In genomic region chr16:4375717-4376116, GRCh38 we compare ENCODE assay signal across 9 cellular contexts. TPM values are rescaled to one million over a fixed set of nuclear protein-coding genes. Genes with fewer than 3 reads are reported as not detected.
A peak's percentile ranks its signal among the peaks of the same experiment; 100 is the strongest.
DNase-seq lines count a peak whose midpoint lies in the region; ATAC-seq and TF ChIP-seq lines count a peak whose summit lies in the region.
"Had no signal": no experiment of that assay in that cellular context is flagged by ENCODE, and none has a peak within 500 bp of the region (broad histone marks: within the 10 kb centered on the region; RNA-seq: fewer than 3 reads in every experiment).

No MANE protein-coding gene starts in this region.

- no peaks in the 10 kb centered on the region for H3K27me3 ChIP-seq in Peyer's patch

- H3K36me3 ChIP-seq in Peyer's patch: peaks cover 0 to 1% (median 0%) of the 10 kb centered on the region in 3 donors

- TF ChIP-seq POLR2A in Peyer's patch (IDR thresholded peaks at IDR 0.05): no peak

- H3K27ac ChIP-seq in Peyer's patch (peak overlapping the region; percentile 52 to 84 (median 71)), substantia nigra (ENCODE audit: low read depth, low read length, poor library complexity, severe bottlenecking) (peak overlapping the region; percentile 51)

- no peaks in the 10 kb centered on the region for H3K9me3 ChIP-seq in Peyer's patch

- TF ChIP-seq CTCF in Peyer's patch (IDR thresholded peaks at IDR 0.05): no peak
- no peak for TF ChIP-seq CTCF in fibroblast of mammary gland (conservative IDR thresholded peaks at IDR 0.05; ENCODE audit: control insufficient read depth, insufficient read depth, low read depth, low read length)

- H3K4me3 ChIP-seq in Peyer's patch (no peak overlapping the region), fibroblast of mammary gland (ENCODE audit: control insufficient read depth, low read depth, low read length) (peak overlapping the region; percentile 6)
- H3K4me3 ChIP-seq: GM12878 had no signal

- peaks cover 0 to 62% (median 12%) of the 10 kb centered on the region in 4 donors for H3K4me1 ChIP-seq in Peyer's patch

- ATAC-seq in HG03521 (IDR thresholded peaks at IDR 0.05; ENCODE audit: unreplicated experiment): no peak
- ATAC-seq: GM12878 had no signal

- DNase-seq in Peyer's patch (no peak), fibroblast of mammary gland (ENCODE audit: low read depth) (peak; percentile 66), substantia nigra (lab: John Stamatoyannopoulos, UW) (peak in 1 of 49 donors; percentile 64), HuH-7.5 (ENCODE audit: low spot score) (no peak), nucleus accumbens (lab: John Stamatoyannopoulos, UW) (no peak)
- DNase-seq: activated gamma-delta T cell treated with Interleukin-2 at 50 U/mL for 16 hours, SHP77 treated with DMSO at 0.1 percent for 48 hours had no signal

RNA-seq across cellular contexts. Expression of gene VASN, which starts 4.1 kb away (rescaled TPM):
- 10 to 100 TPM in 2 of 4 donors, 1 to 10 TPM in 2; 2.1 to 18.2 (median 8.4) TPM for total RNA-seq in Peyer's patch

RNA-seq across cellular contexts. Expression of gene PAM16, which starts 24.6 kb away (rescaled TPM):
- total RNA-seq in Peyer's patch: 10 to 100 TPM; 18.2 to 61.4 (median 49.3) TPM

RNA-seq across cellular contexts. Expression of gene CORO7, which starts 40.7 kb away (rescaled TPM):
- total RNA-seq in Peyer's patch: 100 to 1,000 TPM in 2 of 4 donors, 10 to 100 TPM in 2; 73.4 to 219 (median 110) TPM

RNA-seq across cellular contexts. Expression of gene DNAJA3, which starts 50.0 kb away (rescaled TPM):
- 10 to 100 TPM; 51.4 to 70.1 (median 54.0) TPM for total RNA-seq in Peyer's patch

RNA-seq across cellular contexts. Expression of gene GLIS2, which starts 59.9 kb away (rescaled TPM):
- 1 to 10 TPM in 3 of 4 donors, under 1 TPM in 1; 0.35 to 3.3 (median 1.7) TPM for total RNA-seq in Peyer's patch
